ENCODE assay signal across 1 cellular context in genomic region chr5:5572010-5572982, GRCh38.
TF ChIP-seq lines count a peak whose summit lies in the region.

No MANE protein-coding gene starts in this region.

TF ChIP-seq in K562, 482 proteins besides CTCF, POLR2A, EP300 and RAD21 (continued from another document and continues in another):
- 0 out of 2 replicates have a peak, but pooled peaks have one; percentile 18 for TF ChIP-seq RREB1 (CRISPR knock-in tag; IDR thresholded peaks at IDR 0.05)
- TF ChIP-seq JUND (IDR thresholded peaks at IDR 0.05; ENCODE audit: borderline replicate concordance, low read depth, low read length) = no peak
- TF ChIP-seq JUND (tag; IDR thresholded peaks at IDR 0.05; ENCODE audit: borderline replicate concordance, low read depth, low read length) = no peak
- TF ChIP-seq BACH1 (tag; IDR thresholded peaks at IDR 0.05) = no peak
- TF ChIP-seq PCBP1 (IDR thresholded peaks at IDR 0.05; ENCODE audit: low read depth, low read length, poor library complexity, severe bottlenecking) = no peak
- no peak for TF ChIP-seq SOX6 (IDR thresholded peaks at IDR 0.05)
- no peak for TF ChIP-seq ZNF134 (CRISPR knock-in tag; conservative IDR thresholded peaks at IDR 0.05)
- no peak for TF ChIP-seq NR1H2 (CRISPR knock-in tag; IDR thresholded peaks at IDR 0.05)
- no peak for TF ChIP-seq ZC3H8 (IDR thresholded peaks at IDR 0.05)
- peak in 1 of 2 experiments; percentile 21; a peak in 1 of 4 replicates for TF ChIP-seq ZNF639 (CRISPR knock-in tag; conservative IDR thresholded peaks at IDR 0.05 in 1 of 2, IDR thresholded peaks at IDR 0.05 in 1 of 2)
- TF ChIP-seq ZNF764 (CRISPR knock-in tag; IDR thresholded peaks at IDR 0.05; ENCODE audit: low read depth) = no peak
- TF ChIP-seq ZNF589 (CRISPR knock-in tag; IDR thresholded peaks at IDR 0.05; ENCODE audit: low read depth) = no peak
- TF ChIP-seq E2F5 (CRISPR knock-in tag; IDR thresholded peaks at IDR 0.05) = no peak
- TF ChIP-seq ELF2 (CRISPR knock-in tag; IDR thresholded peaks at IDR 0.05) = no peak
- no peak for TF ChIP-seq HMGXB4 (CRISPR knock-in tag; IDR thresholded peaks at IDR 0.05)
- no peak for TF ChIP-seq MIER1 (IDR thresholded peaks at IDR 0.05; ENCODE audit: low read depth)
- no peak for TF ChIP-seq ZNF23 (CRISPR knock-in tag; IDR thresholded peaks at IDR 0.05)
- 0 out of 2 replicates have a peak, but pooled peaks have one; percentile 40 for TF ChIP-seq REST (CRISPR knock-in tag; IDR thresholded peaks at IDR 0.05; ENCODE audit: low read depth)
- no peak for TF ChIP-seq SMAD4 (CRISPR knock-in tag; conservative IDR thresholded peaks at IDR 0.05)
- TF ChIP-seq KAT8 (IDR thresholded peaks at IDR 0.05; ENCODE audit: low read depth) = no peak
- no peak for TF ChIP-seq TFAM (CRISPR knock-in tag; conservative IDR thresholded peaks at IDR 0.05)
- no peak for TF ChIP-seq ETV6 (IDR thresholded peaks at IDR 0.05; ENCODE audit: borderline replicate concordance in 1 of 2, low read depth in 2 of 2, low read length in 1 of 2)
- no peak for TF ChIP-seq ETV6 (CRISPR knock-in tag; IDR thresholded peaks at IDR 0.05; ENCODE audit: borderline replicate concordance)
- no peak for TF ChIP-seq ZMIZ1 (IDR thresholded peaks at IDR 0.05; ENCODE audit: low read depth in 2 of 2, low read length in 2 of 2)
- TF ChIP-seq KLF6 (CRISPR knock-in tag; IDR thresholded peaks at IDR 0.05; ENCODE audit: borderline replicate concordance) = 0 out of 2 replicates have a peak, but pooled peaks have one; percentile 56
- no peak for TF ChIP-seq ZNF609 (CRISPR knock-in tag; IDR thresholded peaks at IDR 0.05; ENCODE audit: borderline replicate concordance)
- TF ChIP-seq TRIM24 (IDR thresholded peaks at IDR 0.05) = no peak
- TF ChIP-seq PHB (CRISPR knock-in tag; IDR thresholded peaks at IDR 0.05) = no peak
- no peak for TF ChIP-seq FOXP1 (CRISPR knock-in tag; IDR thresholded peaks at IDR 0.05)
- TF ChIP-seq ASH1L (IDR thresholded peaks at IDR 0.05; ENCODE audit: borderline replicate concordance, low read depth, partially characterized antibody) = no peak
- no peak for TF ChIP-seq CLOCK (CRISPR knock-in tag; IDR thresholded peaks at IDR 0.05; ENCODE audit: borderline replicate concordance)
